Comparison of ENCODE assay signal across 28 cellular contexts in genomic region chr19:5111051-5111450, GRCh38.
"Had no signal": no experiment of that assay in that cellular context is flagged by ENCODE, and none has a peak within 500 bp of the region (broad histone marks: within the 10 kb centered on the region; RNA-seq: fewer than 3 reads in every experiment).

No MANE protein-coding gene starts in this region.

- H3K4me2 ChIP-seq: PC-9 had no signal

- H3K9me3 ChIP-seq: ascending aorta had no signal

- ATAC-seq: activated CD8-positive, alpha-beta T cell treated with anti-CD3 and anti-CD28 coated beads for 36 hours; activated T-cell treated with anti-CD3 and anti-CD28 coated beads, Interleukin-2, amount 50 U/mL, for 72 hours; activated T-helper 17 cell treated with anti-CD3 and anti-CD28 coated beads, Interleukin-2, amount 50 U/mL, for 72 hours had no signal

- H3K27ac ChIP-seq: ascending aorta, PC-9 had no signal

- H3K4me1 ChIP-seq: ascending aorta had no signal

- H2AFZ ChIP-seq: PC-9 had no signal

- H3K27me3 ChIP-seq: ascending aorta had no signal

- FAIRE-seq: RCC 7860 had no signal

- H3K4me3 ChIP-seq: ascending aorta, PC-9 had no signal

- DNase-seq: activated CD4-positive, alpha-beta T cell treated with anti-CD3 and anti-CD28 coated beads, Interleukin-2, amount 10 ng/mL, durations not matched to agents 24 days and 14 days; activated CD4-positive, alpha-beta T cell treated with anti-CD3 and anti-CD28 coated beads, Interleukin-2, amount 50 U/mL, for 4 hours; activated CD8-positive, alpha-beta T cell treated with anti-CD3 and anti-CD28 coated beads for 36 hours; activated effector memory CD4-positive, alpha-beta T cell treated with anti-CD3 and anti-CD28 coated beads, Interleukin-2, amount 50 U/mL, for 16 hours; activated naive CD4-positive, alpha-beta T cell; activated naive CD4-positive, alpha-beta T cell treated with anti-CD3 and anti-CD28 coated beads, Interleukin-2, amount 50 U/mL, for 16 hours; activated naive CD8-positive, alpha-beta T cell treated with anti-CD3 and anti-CD28 coated beads, Interleukin-2, amount 10 ng/mL, durations not matched to agents 7 days and 5 days; activated T-cell treated with anti-CD3 and anti-CD28 coated beads, Interleukin-2, amount 50 U/mL, for 1 hour; activated T-cell treated with anti-CD3 and anti-CD28 coated beads, Interleukin-2, amount 50 U/mL, for 72 hours; amygdala; MM.1S; MV-4-11; NCI-H1092; NCI-H1436 treated with DMSO at 0.1 percent for 48 hours; NCI-H187; NCI-H2029 treated with DMSO at 0.1 percent for 48 hours; NCI-H2107; NCI-H2171; NCI-H510A; NCI-H526; NCI-H748 treated with DMSO at 0.1 percent for 48 hours; NK-92 treated with Interleukin-12 subunit alpha and Interleukin-12 subunit beta, amount 100 ng/mL, for 24 hours; PC-9; Right ventricle myocardium superior; T1000 had no signal
